29 cellular contexts compared by ENCODE assay signal in genomic region chr5:66415208-66415607, GRCh38.
DNase-seq lines count a peak whose midpoint lies in the region; ATAC-seq, FAIRE-seq and TF ChIP-seq lines count a peak whose summit lies in the region.
"Had no signal": no experiment of that assay in that cellular context is flagged by ENCODE, and none has a peak within 500 bp of the region (broad histone marks: within the 10 kb centered on the region; RNA-seq: fewer than 3 reads in every experiment).

No MANE protein-coding gene starts in this region.

- H3K27ac ChIP-seq in smooth muscle cell (ENCODE audit: low read depth), result no peak overlapping the region
- H3K27ac ChIP-seq: ascending aorta, ovary, thyroid gland had no signal

- H3K27me3 ChIP-seq in bronchial epithelial cell (ENCODE audit: control insufficient read depth, insufficient read depth, low read length) (no peaks in the 10 kb centered on the region), smooth muscle cell (ENCODE audit: low read depth) (no peaks in the 10 kb centered on the region)
- H3K27me3 ChIP-seq: ascending aorta, ovary, thyroid gland had no signal

- H3K27ac Mint-ChIP-seq in stimulated activated naive CD8-positive, alpha-beta T cell treated with anti-CD3 and anti-CD28 coated beads, Interleukin-15, amount 100 ng/mL, for 72 hours, result no peak overlapping the region
- H3K27ac Mint-ChIP-seq: activated naive CD4-positive, alpha-beta T cell treated with anti-CD3 and anti-CD28 coated beads, Interleukin-2, amount 50 U/mL, for 72 hours; activated T-helper 2 cell treated with anti-CD3 and anti-CD28 coated beads, Interferon-gamma antibody, Interleukin-2, Interleukin-4, amounts not matched to agents 10 μg/mL and 5 μg/mL and 100 μg/mL, durations not matched to agents 14 hours and 24 hours and 36 hours; CD8-positive, alpha-beta T cell; natural killer cell treated with Interleukin-12 subunit alpha and Interleukin-12 subunit beta and Interleukin-15 and Interleukin-18, amount 100 ng/mL, for 72 hours had no signal

- no peak overlapping the region for H3K4me2 ChIP-seq in smooth muscle cell

- no peak overlapping the region for H2AFZ ChIP-seq in smooth muscle cell (ENCODE audit: low read depth)

- H3K36me3 ChIP-seq in bronchial epithelial cell (ENCODE audit: control insufficient read depth, insufficient read depth, low read length) (no peaks in the 10 kb centered on the region), smooth muscle cell (ENCODE audit: low read depth) (no peaks in the 10 kb centered on the region)
- H3K36me3 ChIP-seq: ascending aorta, ovary, thyroid gland had no signal

- no peak overlapping the region for H3K9ac ChIP-seq in smooth muscle cell (ENCODE audit: low read depth)

- no peak overlapping the region for H3K4me3 Mint-ChIP-seq in stimulated activated naive CD8-positive, alpha-beta T cell treated with anti-CD3 and anti-CD28 coated beads, Interleukin-15, amount 100 ng/mL, for 72 hours
- H3K4me3 Mint-ChIP-seq: CD8-positive, alpha-beta T cell; natural killer cell treated with Interleukin-12 subunit alpha and Interleukin-12 subunit beta and Interleukin-15 and Interleukin-18, amount 100 ng/mL, for 72 hours had no signal

- H3K4me1 ChIP-seq in smooth muscle cell (ENCODE audit: low read depth), result no peaks in the 10 kb centered on the region
- H3K4me1 ChIP-seq: ascending aorta had no signal

- H3F3A ChIP-seq in smooth muscle cell (ENCODE audit: low read depth), result no peaks in the 10 kb centered on the region

- no peaks in the 10 kb centered on the region for H3K4me1 Mint-ChIP-seq in stimulated activated naive CD8-positive, alpha-beta T cell treated with anti-CD3 and anti-CD28 coated beads, Interleukin-15, amount 100 ng/mL, for 72 hours

- DNase-seq in DMS 273 treated with DMSO at 0.1 percent for 48 hours (lab: John Stamatoyannopoulos, UW) (peak; percentile 19), LHCN-M2 (ENCODE audit: low read depth) (peak; percentile 1), bronchial epithelial cell (ENCODE audit: low read depth) (peak; percentile 33), fibroblast of the conjunctiva (ENCODE audit: low read depth) (peak; percentile 3), smooth muscle cell (lab: John Stamatoyannopoulos, UW; ENCODE audit: unreplicated experiment) (no peak), head of caudate nucleus (no peak)
- no peak for DNase-seq in stimulated activated naive CD8-positive, alpha-beta T cell treated with anti-CD3 and anti-CD28 coated beads, Interleukin-15, amount 100 ng/mL, for 72 hours
- DNase-seq: activated CD4-positive, alpha-beta T cell treated with anti-CD3 and anti-CD28 coated beads, Interleukin-2, amount 50 U/mL, for 48 hours; activated CD8-positive, alpha-beta memory T cell treated with anti-CD3 and anti-CD28 coated beads, Interleukin-2, amount 50 U/mL, for 48 hours; CD8-positive, alpha-beta T cell; DMS79; erythroblast; GF-D8; Kasumi-1; NCI-H1105 treated with DMSO at 0.1 percent for 48 hours; NCI-H2029 treated with DMSO at 0.1 percent for 48 hours; NCI-H345; NCI-H748 treated with DMSO at 0.1 percent for 48 hours; ovary; stimulated activated CD4-positive, alpha-beta T cell treated with anti-CD3 and anti-CD28 coated beads, Interleukin-15, amount 100 ng/mL, for 24 hours; stimulated activated naive CD8-positive, alpha-beta T cell treated with anti-CD3 and anti-CD28 coated beads, Interleukin-15, Interleukin-2, amounts not matched to agents 100 U/mL and 50 U/mL, for 24 hours; thyroid gland had no signal

- intact Hi-C loops in head of caudate nucleus (cut with DNase I), result no loop called here

- H3K79me2 ChIP-seq in smooth muscle cell (ENCODE audit: low read depth), result no peaks in the 10 kb centered on the region

- no peak for FAIRE-seq in bronchial epithelial cell (lab: Jason Lieb, UNC)
- FAIRE-seq: GM18507, keratinocyte had no signal

- no peak for ATAC-seq in stimulated activated naive CD8-positive, alpha-beta T cell treated with anti-CD3 and anti-CD28 coated beads, Interleukin-15, amount 100 ng/mL, for 72 hours
- ATAC-seq: activated naive CD4-positive, alpha-beta T cell treated with anti-CD3 and anti-CD28 coated beads, Interleukin-2, amount 50 U/mL, for 72 hours; CD8-positive, alpha-beta T cell; natural killer cell treated with Interleukin-12 subunit alpha and Interleukin-12 subunit beta and Interleukin-15 and Interleukin-18, amount 100 ng/mL, for 72 hours; sciatic nerve; stimulated activated naive CD8-positive, alpha-beta T cell treated with anti-CD3 and anti-CD28 coated beads, Interleukin-15, Interleukin-2, amounts not matched to agents 100 U/mL and 50 U/mL, for 24 hours had no signal

- H3K9me3 Mint-ChIP-seq in stimulated activated naive CD8-positive, alpha-beta T cell treated with anti-CD3 and anti-CD28 coated beads, Interleukin-15, amount 100 ng/mL, for 72 hours, result peaks cover 0 to 4% of the 10 kb centered on the region in 2 donors
- H3K9me3 Mint-ChIP-seq: activated naive CD4-positive, alpha-beta T cell treated with anti-CD3 and anti-CD28 coated beads, Interleukin-2, amount 50 U/mL, for 72 hours; activated T-helper 2 cell treated with anti-CD3 and anti-CD28 coated beads, Interferon-gamma antibody, Interleukin-2, Interleukin-4, amounts not matched to agents 10 μg/mL and 5 μg/mL and 100 μg/mL, durations not matched to agents 14 hours and 24 hours and 36 hours; CD8-positive, alpha-beta T cell had no signal

- no peaks in the 10 kb centered on the region for H3K27me3 Mint-ChIP-seq in stimulated activated naive CD8-positive, alpha-beta T cell treated with anti-CD3 and anti-CD28 coated beads, Interleukin-15, amount 100 ng/mL, for 72 hours

- H3K4me3 ChIP-seq in bronchial epithelial cell (ENCODE audit: low read depth, low read length) (no peak overlapping the region), smooth muscle cell (no peak overlapping the region)
- H3K4me3 ChIP-seq: ascending aorta, ovary, thyroid gland had no signal

- H3K9me3 ChIP-seq in smooth muscle cell (replicated peaks; ENCODE audit: low read depth), result no peaks in the 10 kb centered on the region
- H3K9me3 ChIP-seq: ascending aorta, ovary, thyroid gland had no signal

- TF ChIP-seq CTCF in bronchial epithelial cell (IDR thresholded peaks at IDR 0.05; ENCODE audit: insufficient read depth, low read length, severe bottlenecking) (no peak), smooth muscle cell (IDR thresholded peaks at IDR 0.05; ENCODE audit: borderline replicate concordance, insufficient read depth, poor library complexity, severe bottlenecking) (no peak)

- H4K20me1 ChIP-seq in smooth muscle cell (ENCODE audit: low read depth), result no peaks in the 10 kb centered on the region

Comparison
In these comparisons a context has a peak if more than half of its experiments do, and no peak if none do; other contexts are left out.
1. DNase-seq: peak in DMS 273 treated with DMSO at 0.1 percent for 48 hours (single experiment), LHCN-M2 (single experiment), bronchial epithelial cell (single experiment) and fibroblast of the conjunctiva (single experiment); none in smooth muscle cell (single experiment), head of caudate nucleus (0 of 42) and stimulated activated naive CD8-positive, alpha-beta T cell treated with anti-CD3 and anti-CD28 coated beads, Interleukin-15, amount 100 ng/mL, for 72 hours (0 of 2).